ENCODE assay signal across 1 cellular context in the genomic region with DNA sequence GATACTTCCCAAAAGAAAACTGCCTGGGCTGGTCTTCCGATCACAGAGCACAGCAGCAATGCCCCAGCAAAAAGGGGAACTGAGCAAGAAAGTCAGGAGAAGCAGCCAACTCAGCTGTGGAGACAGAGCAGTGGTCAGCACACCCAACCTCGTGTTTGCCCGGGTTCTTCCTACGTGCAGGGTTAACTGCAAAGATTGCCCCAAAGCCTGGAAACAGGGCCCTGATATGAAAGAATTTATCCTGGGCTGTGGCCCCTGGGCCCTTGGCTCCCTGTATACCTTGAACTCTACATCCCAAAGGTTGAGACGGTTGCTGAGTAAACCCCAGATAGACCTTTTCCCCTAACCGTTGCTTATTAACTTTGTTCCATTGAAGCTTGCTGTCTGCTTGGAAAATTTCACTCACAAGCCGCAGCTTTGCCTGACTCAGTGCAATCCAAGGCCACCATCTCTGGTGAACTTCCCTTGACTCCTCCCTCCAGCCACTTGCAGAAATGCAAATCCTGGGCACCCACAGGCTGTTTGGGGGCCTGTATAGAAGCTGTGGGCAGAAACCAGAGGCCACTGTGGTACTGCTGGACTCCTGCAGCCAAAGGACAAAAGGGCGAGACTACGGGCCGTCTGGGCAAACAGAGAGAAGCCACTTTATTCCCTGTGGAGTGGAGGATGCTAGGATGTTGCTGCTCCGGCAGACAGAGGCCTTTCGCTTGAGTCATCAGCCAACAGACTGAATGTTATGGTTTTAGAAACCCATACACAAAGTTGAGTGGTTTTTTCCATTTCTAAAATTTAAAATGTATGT.
TF ChIP-seq lines count a peak whose summit lies in the region.

No MANE protein-coding gene starts in this region.

TF ChIP-seq in GM23338, 12 proteins besides CTCF, POLR2A, EP300 and RAD21 (continued from another document):
- TF ChIP-seq, protein P1, sequence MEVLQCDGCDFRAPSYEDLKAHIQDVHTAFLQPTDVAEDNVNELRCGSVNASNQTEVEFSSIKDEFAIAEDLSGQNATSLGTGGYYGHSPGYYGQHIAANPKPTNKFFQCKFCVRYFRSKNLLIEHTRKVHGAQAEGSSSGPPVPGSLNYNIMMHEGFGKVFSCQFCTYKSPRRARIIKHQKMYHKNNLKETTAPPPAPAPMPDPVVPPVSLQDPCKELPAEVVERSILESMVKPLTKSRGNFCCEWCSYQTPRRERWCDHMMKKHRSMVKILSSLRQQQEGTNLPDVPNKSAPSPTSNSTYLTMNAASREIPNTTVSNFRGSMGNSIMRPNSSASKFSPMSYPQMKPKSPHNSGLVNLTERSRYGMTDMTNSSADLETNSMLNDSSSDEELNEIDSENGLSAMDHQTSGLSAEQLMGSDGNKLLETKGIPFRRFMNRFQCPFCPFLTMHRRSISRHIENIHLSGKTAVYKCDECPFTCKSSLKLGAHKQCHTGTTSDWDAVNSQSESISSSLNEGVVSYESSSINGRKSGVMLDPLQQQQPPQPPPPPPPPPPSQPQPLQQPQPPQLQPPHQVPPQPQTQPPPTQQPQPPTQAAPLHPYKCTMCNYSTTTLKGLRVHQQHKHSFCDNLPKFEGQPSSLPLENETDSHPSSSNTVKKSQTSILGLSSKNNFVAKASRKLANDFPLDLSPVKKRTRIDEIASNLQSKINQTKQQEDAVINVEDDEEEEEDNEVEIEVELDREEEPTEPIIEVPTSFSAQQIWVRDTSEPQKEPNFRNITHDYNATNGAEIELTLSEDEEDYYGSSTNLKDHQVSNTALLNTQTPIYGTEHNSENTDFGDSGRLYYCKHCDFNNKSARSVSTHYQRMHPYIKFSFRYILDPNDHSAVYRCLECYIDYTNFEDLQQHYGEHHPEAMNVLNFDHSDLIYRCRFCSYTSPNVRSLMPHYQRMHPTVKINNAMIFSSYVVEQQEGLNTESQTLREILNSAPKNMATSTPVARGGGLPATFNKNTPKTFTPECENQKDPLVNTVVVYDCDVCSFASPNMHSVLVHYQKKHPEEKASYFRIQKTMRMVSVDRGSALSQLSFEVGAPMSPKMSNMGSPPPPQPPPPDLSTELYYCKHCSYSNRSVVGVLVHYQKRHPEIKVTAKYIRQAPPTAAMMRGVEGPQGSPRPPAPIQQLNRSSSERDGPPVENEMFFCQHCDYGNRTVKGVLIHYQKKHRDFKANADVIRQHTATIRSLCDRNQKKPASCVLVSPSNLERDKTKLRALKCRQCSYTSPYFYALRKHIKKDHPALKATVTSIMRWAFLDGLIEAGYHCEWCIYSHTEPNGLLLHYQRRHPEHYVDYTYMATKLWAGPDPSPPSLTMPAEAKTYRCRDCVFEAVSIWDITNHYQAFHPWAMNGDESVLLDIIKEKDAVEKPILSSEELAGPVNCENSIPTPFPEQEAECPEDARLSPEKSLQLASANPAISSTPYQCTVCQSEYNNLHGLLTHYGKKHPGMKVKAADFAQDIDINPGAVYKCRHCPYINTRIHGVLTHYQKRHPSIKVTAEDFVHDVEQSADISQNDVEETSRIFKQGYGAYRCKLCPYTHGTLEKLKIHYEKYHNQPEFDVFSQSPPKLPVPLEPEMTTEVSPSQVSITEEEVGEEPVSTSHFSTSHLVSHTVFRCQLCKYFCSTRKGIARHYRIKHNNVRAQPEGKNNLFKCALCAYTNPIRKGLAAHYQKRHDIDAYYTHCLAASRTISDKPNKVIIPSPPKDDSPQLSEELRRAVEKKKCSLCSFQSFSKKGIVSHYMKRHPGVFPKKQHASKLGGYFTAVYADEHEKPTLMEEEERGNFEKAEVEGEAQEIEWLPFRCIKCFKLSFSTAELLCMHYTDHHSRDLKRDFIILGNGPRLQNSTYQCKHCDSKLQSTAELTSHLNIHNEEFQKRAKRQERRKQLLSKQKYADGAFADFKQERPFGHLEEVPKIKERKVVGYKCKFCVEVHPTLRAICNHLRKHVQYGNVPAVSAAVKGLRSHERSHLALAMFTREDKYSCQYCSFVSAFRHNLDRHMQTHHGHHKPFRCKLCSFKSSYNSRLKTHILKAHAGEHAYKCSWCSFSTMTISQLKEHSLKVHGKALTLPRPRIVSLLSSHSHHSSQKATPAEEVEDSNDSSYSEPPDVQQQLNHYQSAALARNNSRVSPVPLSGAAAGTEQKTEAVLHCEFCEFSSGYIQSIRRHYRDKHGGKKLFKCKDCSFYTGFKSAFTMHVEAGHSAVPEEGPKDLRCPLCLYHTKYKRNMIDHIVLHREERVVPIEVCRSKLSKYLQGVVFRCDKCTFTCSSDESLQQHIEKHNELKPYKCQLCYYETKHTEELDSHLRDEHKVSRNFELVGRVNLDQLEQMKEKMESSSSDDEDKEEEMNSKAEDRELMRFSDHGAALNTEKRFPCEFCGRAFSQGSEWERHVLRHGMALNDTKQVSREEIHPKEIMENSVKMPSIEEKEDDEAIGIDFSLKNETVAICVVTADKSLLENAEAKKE (CRISPR knock-in tag; IDR thresholded peaks at IDR 0.05): no peak
